22 cellular contexts compared by ENCODE assay signal in the genomic region with DNA sequence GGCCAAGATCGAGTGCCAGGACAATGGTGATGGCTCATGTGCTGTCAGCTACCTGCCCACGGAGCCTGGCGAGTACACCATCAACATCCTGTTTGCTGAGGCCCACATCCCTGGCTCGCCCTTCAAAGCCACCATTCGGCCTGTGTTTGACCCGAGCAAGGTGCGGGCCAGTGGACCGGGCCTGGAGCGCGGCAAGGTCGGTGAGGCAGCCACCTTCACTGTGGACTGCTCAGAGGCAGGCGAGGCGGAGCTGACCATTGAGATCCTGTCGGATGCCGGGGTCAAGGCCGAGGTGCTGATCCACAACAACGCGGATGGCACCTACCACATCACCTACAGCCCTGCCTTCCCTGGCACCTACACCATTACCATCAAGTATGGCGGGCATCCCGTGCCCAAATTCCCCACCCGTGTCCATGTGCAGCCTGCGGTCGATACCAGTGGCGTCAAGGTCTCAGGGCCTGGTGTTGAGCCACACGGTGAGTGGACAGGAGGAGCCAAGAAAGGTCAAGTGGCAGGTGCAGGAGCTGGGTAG. TPM values are rescaled to one million over a fixed set of nuclear protein-coding genes. Genes with fewer than 3 reads are reported as not detected.
"Had no signal": no experiment of that assay in that cellular context is flagged by ENCODE, and none has a peak within 500 bp of the region (broad histone marks: within the 10 kb centered on the region; RNA-seq: fewer than 3 reads in every experiment).

No MANE protein-coding gene starts in this region.

- H3K4me1 ChIP-seq: foreskin keratinocyte, pancreas, prostate gland, vagina had no signal

- H3K9me3 ChIP-seq: pancreas, prostate gland, thoracic aorta, vagina had no signal

- FAIRE-seq: islet of Langerhans, pancreas had no signal

- H3K27ac ChIP-seq: foreskin keratinocyte, pancreas, prostate gland, skin epidermis, thoracic aorta, vagina had no signal

- H3K4me3 ChIP-seq: pancreas, prostate gland, skin epidermis, thoracic aorta, vagina had no signal

- H3K36me3 ChIP-seq: pancreas, prostate gland had no signal

- ATAC-seq: esophagus mucosa, foreskin keratinocyte, left ventricle myocardium superior, pancreas had no signal

- H3K27me3 ChIP-seq: foreskin keratinocyte, pancreas, vagina had no signal

- DNase-seq: activated CD4-positive, alpha-beta memory T cell treated with anti-CD3 and anti-CD28 coated beads for 36 hours; activated CD4-positive, alpha-beta T cell treated with anti-CD3 and anti-CD28 coated beads, Interleukin-2, amount 10 ng/mL, durations not matched to agents 24 days and 14 days; activated CD4-positive, CD25-positive, alpha-beta regulatory T cell treated with anti-CD3 and anti-CD28 coated beads, Interleukin-2, amount 50 U/mL, for 72 hours; activated CD8-positive, alpha-beta memory T cell treated with anti-CD3 and anti-CD28 coated beads, Interleukin-2, amount 50 U/mL, for 4 hours; activated gamma-delta T cell; activated naive CD4-positive, alpha-beta T cell treated with anti-CD3 and anti-CD28 coated beads, Interleukin-2, amount 10 ng/mL, durations not matched to agents 7 days and 5 days; activated naive CD8-positive, alpha-beta T cell treated with anti-CD3 and anti-CD28 coated beads, Interleukin-2, amount 10 ng/mL, durations not matched to agents 7 days and 5 days; activated T-cell treated with anti-CD3 and anti-CD28 coated beads, Interleukin-2, amount 50 U/mL, for 1 hour; central memory CD4-positive, alpha-beta T cell; foreskin keratinocyte; glutamatergic neuron; left ventricle myocardium superior; stimulated activated CD4-positive, alpha-beta T cell treated with anti-CD3 and anti-CD28 coated beads, Interleukin-12 subunit alpha, Interleukin-12 subunit beta, amount 100 ng/mL, for 4 hours; stimulated activated CD4-positive, alpha-beta T cell treated with anti-CD3 and anti-CD28 coated beads, Interleukin-4, amount 100 ng/mL, for 1 hour; T-helper 2 cell had no signal

RNA-seq across cellular contexts. Expression of a gene that starts 14.6 kb away (rescaled TPM):
- total RNA-seq: activated naive CD8-positive, alpha-beta T cell treated with anti-CD3 and anti-CD28 coated beads, Interleukin-2, amount 10 ng/mL, durations not matched to agents 7 days and 5 days had no signal
